ENCODE assay signal across 2 cellular contexts in the genomic region with DNA sequence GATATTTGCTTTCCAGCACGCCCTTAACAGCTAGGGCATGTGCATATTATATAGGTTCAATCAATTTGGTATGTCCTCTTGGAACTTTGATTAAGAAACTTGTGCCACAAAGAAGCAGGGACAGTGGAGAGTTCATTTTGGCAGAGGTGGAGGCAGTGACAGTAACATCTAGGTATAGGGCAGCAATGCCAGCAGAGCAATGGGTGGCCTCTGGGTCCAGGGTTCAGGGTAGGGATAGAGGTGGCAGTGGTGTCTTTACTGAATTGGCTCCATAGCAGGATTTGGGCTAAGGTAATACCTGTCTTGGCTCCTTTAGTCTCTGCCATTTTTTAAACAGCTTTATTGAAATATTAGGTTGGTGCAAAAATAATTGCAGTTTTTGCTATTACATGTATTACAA.
TF ChIP-seq lines count a peak whose summit lies in the region.

No MANE protein-coding gene starts in this region.

TF ChIP-seq in liver, 16 proteins besides CTCF, POLR2A, EP300 and RAD21:
- TF ChIP-seq, protein P1, sequence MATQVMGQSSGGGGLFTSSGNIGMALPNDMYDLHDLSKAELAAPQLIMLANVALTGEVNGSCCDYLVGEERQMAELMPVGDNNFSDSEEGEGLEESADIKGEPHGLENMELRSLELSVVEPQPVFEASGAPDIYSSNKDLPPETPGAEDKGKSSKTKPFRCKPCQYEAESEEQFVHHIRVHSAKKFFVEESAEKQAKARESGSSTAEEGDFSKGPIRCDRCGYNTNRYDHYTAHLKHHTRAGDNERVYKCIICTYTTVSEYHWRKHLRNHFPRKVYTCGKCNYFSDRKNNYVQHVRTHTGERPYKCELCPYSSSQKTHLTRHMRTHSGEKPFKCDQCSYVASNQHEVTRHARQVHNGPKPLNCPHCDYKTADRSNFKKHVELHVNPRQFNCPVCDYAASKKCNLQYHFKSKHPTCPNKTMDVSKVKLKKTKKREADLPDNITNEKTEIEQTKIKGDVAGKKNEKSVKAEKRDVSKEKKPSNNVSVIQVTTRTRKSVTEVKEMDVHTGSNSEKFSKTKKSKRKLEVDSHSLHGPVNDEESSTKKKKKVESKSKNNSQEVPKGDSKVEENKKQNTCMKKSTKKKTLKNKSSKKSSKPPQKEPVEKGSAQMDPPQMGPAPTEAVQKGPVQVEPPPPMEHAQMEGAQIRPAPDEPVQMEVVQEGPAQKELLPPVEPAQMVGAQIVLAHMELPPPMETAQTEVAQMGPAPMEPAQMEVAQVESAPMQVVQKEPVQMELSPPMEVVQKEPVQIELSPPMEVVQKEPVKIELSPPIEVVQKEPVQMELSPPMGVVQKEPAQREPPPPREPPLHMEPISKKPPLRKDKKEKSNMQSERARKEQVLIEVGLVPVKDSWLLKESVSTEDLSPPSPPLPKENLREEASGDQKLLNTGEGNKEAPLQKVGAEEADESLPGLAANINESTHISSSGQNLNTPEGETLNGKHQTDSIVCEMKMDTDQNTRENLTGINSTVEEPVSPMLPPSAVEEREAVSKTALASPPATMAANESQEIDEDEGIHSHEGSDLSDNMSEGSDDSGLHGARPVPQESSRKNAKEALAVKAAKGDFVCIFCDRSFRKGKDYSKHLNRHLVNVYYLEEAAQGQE (IDR thresholded peaks at IDR 0.05), result no peak
- TF ChIP-seq HNF4A (conservative IDR thresholded peaks at IDR 0.05) (peak; percentile 89 to 94), RXRA (IDR thresholded peaks at IDR 0.05) (peak; percentile 46 to 53), NR2F2 (IDR thresholded peaks at IDR 0.05) (no peak), SP1 (IDR thresholded peaks at IDR 0.05) (peak; percentile 81), FOXA1 (IDR thresholded peaks at IDR 0.05) (no peak), EGR1 (IDR thresholded peaks at IDR 0.05; ENCODE audit: low read depth in 2 of 2) (no peak), FOXA2 (IDR thresholded peaks at IDR 0.05) (no peak), YY1 (IDR thresholded peaks at IDR 0.05) (peak; percentile 35), GABPA (IDR thresholded peaks at IDR 0.05 in 1 of 2, conservative IDR thresholded peaks at IDR 0.05 in 1 of 2) (no peak), JUND (IDR thresholded peaks at IDR 0.05) (no peak), TAF1 (conservative IDR thresholded peaks at IDR 0.05) (no peak), HNF4G (IDR thresholded peaks at IDR 0.05) (peak; percentile 81)
- TF ChIP-seq, protein P2, sequence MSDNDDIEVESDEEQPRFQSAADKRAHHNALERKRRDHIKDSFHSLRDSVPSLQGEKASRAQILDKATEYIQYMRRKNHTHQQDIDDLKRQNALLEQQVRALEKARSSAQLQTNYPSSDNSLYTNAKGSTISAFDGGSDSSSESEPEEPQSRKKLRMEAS (IDR thresholded peaks at IDR 0.05), result no peak
- TF ChIP-seq, protein P3, sequence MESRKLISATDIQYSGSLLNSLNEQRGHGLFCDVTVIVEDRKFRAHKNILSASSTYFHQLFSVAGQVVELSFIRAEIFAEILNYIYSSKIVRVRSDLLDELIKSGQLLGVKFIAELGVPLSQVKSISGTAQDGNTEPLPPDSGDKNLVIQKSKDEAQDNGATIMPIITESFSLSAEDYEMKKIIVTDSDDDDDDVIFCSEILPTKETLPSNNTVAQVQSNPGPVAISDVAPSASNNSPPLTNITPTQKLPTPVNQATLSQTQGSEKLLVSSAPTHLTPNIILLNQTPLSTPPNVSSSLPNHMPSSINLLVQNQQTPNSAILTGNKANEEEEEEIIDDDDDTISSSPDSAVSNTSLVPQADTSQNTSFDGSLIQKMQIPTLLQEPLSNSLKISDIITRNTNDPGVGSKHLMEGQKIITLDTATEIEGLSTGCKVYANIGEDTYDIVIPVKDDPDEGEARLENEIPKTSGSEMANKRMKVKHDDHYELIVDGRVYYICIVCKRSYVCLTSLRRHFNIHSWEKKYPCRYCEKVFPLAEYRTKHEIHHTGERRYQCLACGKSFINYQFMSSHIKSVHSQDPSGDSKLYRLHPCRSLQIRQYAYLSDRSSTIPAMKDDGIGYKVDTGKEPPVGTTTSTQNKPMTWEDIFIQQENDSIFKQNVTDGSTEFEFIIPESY (IDR thresholded peaks at IDR 0.05), result no peak
- TF ChIP-seq, protein P4, sequence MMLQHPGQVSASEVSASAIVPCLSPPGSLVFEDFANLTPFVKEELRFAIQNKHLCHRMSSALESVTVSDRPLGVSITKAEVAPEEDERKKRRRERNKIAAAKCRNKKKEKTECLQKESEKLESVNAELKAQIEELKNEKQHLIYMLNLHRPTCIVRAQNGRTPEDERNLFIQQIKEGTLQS (IDR thresholded peaks at IDR 0.05), result no peak
TF ChIP-seq in liver: peak in this region for 5.

TF ChIP-seq in HepG2, 621 proteins besides CTCF, POLR2A, EP300 and RAD21:
- TF ChIP-seq ZNF777 (CRISPR knock-in tag; IDR thresholded peaks at IDR 0.05) (no peak), ARHGAP35 (CRISPR knock-in tag; IDR thresholded peaks at IDR 0.05; ENCODE audit: borderline replicate concordance) (no peak), ZNF160 (CRISPR knock-in tag; IDR thresholded peaks at IDR 0.05) (no peak), RFXAP (CRISPR knock-in tag; IDR thresholded peaks at IDR 0.05; ENCODE audit: borderline replicate concordance) (no peak), MED1 (CRISPR knock-in tag; IDR thresholded peaks at IDR 0.05) (no peak), ATF1 (CRISPR knock-in tag; IDR thresholded peaks at IDR 0.05) (no peak), ZNF761 (CRISPR knock-in tag; conservative IDR thresholded peaks at IDR 0.05) (no peak), KLF11 (CRISPR knock-in tag; IDR thresholded peaks at IDR 0.05) (no peak), ZNF737 (CRISPR knock-in tag; IDR thresholded peaks at IDR 0.05; ENCODE audit: borderline replicate concordance) (no peak), CC2D1A (CRISPR knock-in tag; IDR thresholded peaks at IDR 0.05) (no peak), ZNF496 (CRISPR knock-in tag; IDR thresholded peaks at IDR 0.05; ENCODE audit: insufficient replicate concordance) (no peak), SATB2 (CRISPR knock-in tag; IDR thresholded peaks at IDR 0.05) (no peak), PAWR (CRISPR knock-in tag; IDR thresholded peaks at IDR 0.05; ENCODE audit: borderline replicate concordance) (no peak), CHD2 (IDR thresholded peaks at IDR 0.05; ENCODE audit: low read depth, low read length) (no peak), GATAD2A (CRISPR knock-in tag; IDR thresholded peaks at IDR 0.05) (no peak), MTA3 (CRISPR knock-in tag; IDR thresholded peaks at IDR 0.05) (no peak), ATAD3A (CRISPR knock-in tag; IDR thresholded peaks at IDR 0.05) (no peak), ZNF549 (CRISPR knock-in tag; IDR thresholded peaks at IDR 0.05) (no peak)
